ENCODE assay signal across 1 cellular context in genomic region chr16:14510939-14511797, GRCh38.
TF ChIP-seq lines count a peak whose summit lies in the region.

No MANE protein-coding gene starts in this region.

TF ChIP-seq in HepG2, 621 proteins besides CTCF, POLR2A, EP300 and RAD21 (continued from another document and continues in another):
- no peak; the same call in 1 of the 2 replicates for TF ChIP-seq ZBTB10 (CRISPR knock-in tag; IDR thresholded peaks at IDR 0.05; ENCODE audit: borderline replicate concordance)
- TF ChIP-seq ZBTB39 (CRISPR knock-in tag; IDR thresholded peaks at IDR 0.05) = no peak
- peak; percentile 86; the same call in 1 of the 2 replicates for TF ChIP-seq ZNF468 (CRISPR knock-in tag; IDR thresholded peaks at IDR 0.05)
- TF ChIP-seq JUNB (CRISPR knock-in tag; IDR thresholded peaks at IDR 0.05; ENCODE audit: borderline replicate concordance) = peak; percentile 44; the same call in 1 of the 2 replicates
- peak; percentile 79; the same call in 1 of the 2 replicates for TF ChIP-seq SP5 (CRISPR knock-in tag; IDR thresholded peaks at IDR 0.05; ENCODE audit: borderline replicate concordance, low read depth)
- peak; percentile 100 for TF ChIP-seq THRA (CRISPR knock-in tag; IDR thresholded peaks at IDR 0.05; ENCODE audit: borderline replicate concordance)
- TF ChIP-seq ZNF607 (CRISPR knock-in tag; IDR thresholded peaks at IDR 0.05; ENCODE audit: borderline replicate concordance) = no peak
- TF ChIP-seq ADNP (CRISPR knock-in tag; IDR thresholded peaks at IDR 0.05) = 0 out of 2 replicates have a peak, but pooled peaks have one; percentile 62
- no peak for TF ChIP-seq ARNT (IDR thresholded peaks at IDR 0.05)
- peak; percentile 69; the same call in 1 of the 2 replicates for TF ChIP-seq ZNF652 (CRISPR knock-in tag; IDR thresholded peaks at IDR 0.05; ENCODE audit: borderline replicate concordance, low read depth)
- 0 out of 2 replicates have a peak, but pooled peaks have one; percentile 79 for TF ChIP-seq MBD4 (IDR thresholded peaks at IDR 0.05; ENCODE audit: borderline replicate concordance, low read length)
- no peak for TF ChIP-seq MAZ (IDR thresholded peaks at IDR 0.05; ENCODE audit: borderline replicate concordance, low read depth, low read length)
- no peak for TF ChIP-seq MAZ (CRISPR knock-in tag; IDR thresholded peaks at IDR 0.05; ENCODE audit: low read depth)
- TF ChIP-seq ZNF383 (CRISPR knock-in tag; IDR thresholded peaks at IDR 0.05; ENCODE audit: borderline replicate concordance) = no peak
- peak; percentile 95 for TF ChIP-seq RCOR2 (CRISPR knock-in tag; IDR thresholded peaks at IDR 0.05)
- no peak for TF ChIP-seq TERF1 (CRISPR knock-in tag; IDR thresholded peaks at IDR 0.05)
- TF ChIP-seq MEIS1 (CRISPR knock-in tag; IDR thresholded peaks at IDR 0.05; ENCODE audit: borderline replicate concordance) = peak; percentile 91; the same call in 1 of the 2 replicates
- no peak; the same call in 1 of the 2 replicates for TF ChIP-seq KMT2B (CRISPR knock-in tag; IDR thresholded peaks at IDR 0.05)
- TF ChIP-seq BCL3 (CRISPR knock-in tag; IDR thresholded peaks at IDR 0.05) = no peak
- TF ChIP-seq ZNF777 (CRISPR knock-in tag; IDR thresholded peaks at IDR 0.05) = no peak
- no peak for TF ChIP-seq CSRNP1 (CRISPR knock-in tag; IDR thresholded peaks at IDR 0.05)
- TF ChIP-seq ZNF512 (CRISPR knock-in tag; IDR thresholded peaks at IDR 0.05) = 0 out of 2 replicates have a peak, but pooled peaks have one; percentile 52
- TF ChIP-seq MTF2 (CRISPR knock-in tag; IDR thresholded peaks at IDR 0.05; ENCODE audit: borderline replicate concordance) = no peak
- no peak; the same call in 1 of the 2 replicates for TF ChIP-seq AHR (CRISPR knock-in tag; IDR thresholded peaks at IDR 0.05)
- TF ChIP-seq JARID2 (CRISPR knock-in tag; IDR thresholded peaks at IDR 0.05; ENCODE audit: insufficient replicate concordance) = no peak
- TF ChIP-seq ELF3 (CRISPR knock-in tag; IDR thresholded peaks at IDR 0.05) = peak; percentile 80
- TF ChIP-seq ZNF160 (CRISPR knock-in tag; IDR thresholded peaks at IDR 0.05) = no peak
- no peak for TF ChIP-seq ISX (CRISPR knock-in tag; conservative IDR thresholded peaks at IDR 0.05)
- no peak for TF ChIP-seq ATF7 (IDR thresholded peaks at IDR 0.05)
- TF ChIP-seq ATF7 (CRISPR knock-in tag; IDR thresholded peaks at IDR 0.05) = no peak; the same call in 1 of the 2 replicates
- TF ChIP-seq ESRRA (CRISPR knock-in tag; IDR thresholded peaks at IDR 0.05; ENCODE audit: low read depth) = peak; percentile 87
- no peak for TF ChIP-seq POLR2AphosphoS5 (IDR thresholded peaks at IDR 0.05; ENCODE audit: low read depth, low read length)
- TF ChIP-seq ZNF761 (CRISPR knock-in tag; conservative IDR thresholded peaks at IDR 0.05) = no peak
- TF ChIP-seq KDM5B (CRISPR knock-in tag; IDR thresholded peaks at IDR 0.05; ENCODE audit: borderline replicate concordance) = no peak
- no peak for TF ChIP-seq ZFYVE20 (CRISPR knock-in tag; IDR thresholded peaks at IDR 0.05; ENCODE audit: borderline replicate concordance, low read depth)
- no peak for TF ChIP-seq SNRNP70 (IDR thresholded peaks at IDR 0.05; ENCODE audit: low read depth, low read length)
- no peak for TF ChIP-seq SYNCRIP (IDR thresholded peaks at IDR 0.05; ENCODE audit: insufficient read depth, low read depth, low read length)
- TF ChIP-seq TAF15 (IDR thresholded peaks at IDR 0.05; ENCODE audit: low read depth, low read length, poor library complexity, severe bottlenecking) = no peak
- TF ChIP-seq PATZ1 (CRISPR knock-in tag; IDR thresholded peaks at IDR 0.05) = peak; percentile 84
- TF ChIP-seq ZFP41 (CRISPR knock-in tag; IDR thresholded peaks at IDR 0.05; ENCODE audit: borderline replicate concordance) = no peak
- peak; percentile 99 for TF ChIP-seq SKI (IDR thresholded peaks at IDR 0.05; ENCODE audit: partially characterized antibody)
- no peak for TF ChIP-seq MTA3 (CRISPR knock-in tag; IDR thresholded peaks at IDR 0.05)
- TF ChIP-seq ZFAT (CRISPR knock-in tag; conservative IDR thresholded peaks at IDR 0.05) = no peak
- TF ChIP-seq CREB3 (CRISPR knock-in tag; IDR thresholded peaks at IDR 0.05) = no peak
- peak; percentile 80; the same call in 1 of the 2 replicates for TF ChIP-seq ZNF800 (CRISPR knock-in tag; IDR thresholded peaks at IDR 0.05)
- TF ChIP-seq ZBTB25 (CRISPR knock-in tag; IDR thresholded peaks at IDR 0.05) = peak; percentile 83
